ENCODE assay signal across 13 cellular contexts in the genomic region with DNA sequence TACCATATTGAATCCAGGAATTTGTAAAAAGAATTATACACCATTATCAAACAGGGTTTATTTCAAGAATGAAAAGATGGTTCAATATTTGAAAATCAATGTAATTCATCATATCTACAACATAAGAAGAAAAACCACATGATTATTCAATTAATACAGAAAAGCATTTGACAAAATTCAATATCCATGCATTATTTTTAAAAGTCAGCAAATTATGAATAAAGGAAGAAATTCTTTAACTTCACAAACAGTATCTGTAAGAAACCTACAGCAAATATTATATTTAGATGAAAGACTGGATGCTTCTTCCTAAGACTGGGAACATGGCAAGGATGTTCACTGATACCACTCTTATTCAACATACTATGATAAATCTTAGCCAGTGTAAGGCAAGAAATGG. TPM values are rescaled to one million over a fixed set of nuclear protein-coding genes. Genes with fewer than 3 reads are reported as not detected.
"Had no signal": no experiment of that assay in that cellular context is flagged by ENCODE, and none has a peak within 500 bp of the region (broad histone marks: within the 10 kb centered on the region; RNA-seq: fewer than 3 reads in every experiment).

No MANE protein-coding gene starts in this region.

- H3K9ac ChIP-seq: GM23248, KMS-11 had no signal

- H3K4me3 ChIP-seq: GM23248, HAP-1 had no signal

- FAIRE-seq: HTR-8/SVneo had no signal

- H3K9me3 ChIP-seq: HAP-1 had no signal

- ATAC-seq: HCT116 had no signal

- H3K27ac ChIP-seq: GM23248, KMS-11 had no signal

- H2AFZ ChIP-seq: GM23248 had no signal

- DNase-seq: GM23248, GOT3, H7, HFFc6, IMR-90, Karpas-422, KBM-7 had no signal

- H3K4me1 ChIP-seq: HAP-1 had no signal

- H3K36me3 ChIP-seq: HAP-1 had no signal

- H3K4me2 ChIP-seq: KMS-11 had no signal

RNA-seq across cellular contexts. Expression of gene TOPAZ1, which starts 55.6 kb away (rescaled TPM):
- total RNA-seq: GM23248, H4, H7, HFFc6, HT-29, IMR-90 had no signal
- polyA plus RNA-seq: GM23248, IMR-90 had no signal
